ENCODE assay signal across 33 cellular contexts in the genomic region with DNA sequence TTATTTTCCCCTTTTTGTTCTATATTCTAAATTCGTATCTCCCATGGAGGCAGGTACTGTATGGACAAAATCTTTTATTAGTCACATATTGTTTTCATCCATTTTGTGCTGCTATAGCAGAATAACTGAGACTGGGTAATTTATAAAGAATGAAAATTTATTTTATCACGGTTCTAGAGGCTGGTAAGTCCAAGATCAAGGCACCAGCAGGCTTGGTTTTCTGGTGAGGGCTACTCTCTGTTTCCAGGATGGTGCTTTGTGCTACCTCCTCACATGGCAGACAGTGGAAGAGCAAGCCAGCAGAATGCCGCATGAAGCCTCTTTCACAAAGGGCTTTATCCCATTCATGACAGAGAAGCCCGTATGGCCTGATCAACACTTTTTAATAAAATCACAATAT.
"Had no signal": no experiment of that assay in that cellular context is flagged by ENCODE, and none has a peak within 500 bp of the region (broad histone marks: within the 10 kb centered on the region; RNA-seq: fewer than 3 reads in every experiment).

No MANE protein-coding gene starts in this region.

- H3K27me3 ChIP-seq: MG63 had no signal

- H3K9me3 ChIP-seq: MG63 had no signal

- DNase-seq: Kasumi-1, KG1, MG63, MM.1S, MV-4-11, NCI-H1048, NCI-H1092, NCI-H1092 treated with DMSO at 0.1 percent for 48 hours, NCI-H1105, NCI-H1105 treated with DMSO at 0.1 percent for 48 hours, NCI-H1417, NCI-H1417 treated with DMSO at 0.1 percent for 48 hours, NCI-H1436, NCI-H1436 treated with DMSO at 0.1 percent for 48 hours, NCI-H146, NCI-H1694, NCI-H1694 treated with DMSO at 0.1 percent for 48 hours, NCI-H187, NCI-H187 treated with DMSO at 0.1 percent for 48 hours, NCI-H1930, NCI-H2029, NCI-H2029 treated with DMSO at 0.1 percent for 48 hours, NCI-H2081, NCI-H2081 treated with DMSO at 0.1 percent for 48 hours, NCI-H2107, NCI-H2171, NCI-H2227 treated with DMSO at 0.1 percent for 48 hours, NCI-H226, NCI-H345, NCI-H446 treated with DMSO at 0.1 percent for 48 hours, NCI-H510A, NCI-H510A treated with DMSO at 0.1 percent for 48 hours had no signal

- H3K27ac ChIP-seq: KMS-11 had no signal

- H3K36me3 ChIP-seq: MG63 had no signal

- H3K4me2 ChIP-seq: KMS-11 had no signal

- H3K4me3 ChIP-seq: MG63 had no signal

- H3K9ac ChIP-seq: KMS-11 had no signal
